In genomic region chr13:84049442-84049841, GRCh38 we compare ENCODE assay signal across 8 cellular contexts.
"Had no signal": no experiment of that assay in that cellular context is flagged by ENCODE, and none has a peak within 500 bp of the region (broad histone marks: within the 10 kb centered on the region; RNA-seq: fewer than 3 reads in every experiment).

No MANE protein-coding gene starts in this region.

- FAIRE-seq: H54, HTR-8/SVneo had no signal

- H3K27ac ChIP-seq: GM23248, KMS-11 had no signal

- H3K4me3 Mint-ChIP-seq: H9 had no signal

- DNase-seq: GM23248, H9, HCEC 1CT, Karpas-422, KBM-7 had no signal

- H3K4me3 ChIP-seq: GM23248 had no signal

- H2AFZ ChIP-seq: GM23248 had no signal

- H3K4me2 ChIP-seq: KMS-11 had no signal

- H3K9ac ChIP-seq: GM23248, KMS-11 had no signal
